Comparison of ENCODE assay signal across 8 cellular contexts in genomic region chr2:219177594-219178376, GRCh38. TPM values are rescaled to one million over a fixed set of nuclear protein-coding genes. Genes with fewer than 3 reads are reported as not detected.
DNase-seq lines count a peak whose midpoint lies in the region; ATAC-seq, FAIRE-seq and TF ChIP-seq lines count a peak whose summit lies in the region.

TSS of gene RETREG2 (plus strand) at chr2:219178275. CDS start at chr2:219178353, 78 bp downstream.

- H3K36me3 Mint-ChIP-seq in central memory CD8-positive, alpha-beta T cell (ENCODE audit: insufficient read depth): peaks cover 49% of the 10 kb centered on the region

- H3K9me3 Mint-ChIP-seq in central memory CD8-positive, alpha-beta T cell: no peaks in the 10 kb centered on the region

- peak within 1 kb of the TSS; percentile 97 to 100 for H3K27ac ChIP-seq in kidney (ENCODE audit: low read depth in 2 of 2, low read length in 2 of 2)

- peak within 1 kb of the TSS; percentile 99 for H3K27ac Mint-ChIP-seq in central memory CD8-positive, alpha-beta T cell (ENCODE audit: low read depth)

- in situ Hi-C loops in ACHN (cut with HindIII; ENCODE audit: low pct_ligation_motif_present, low pct_unique_long_range_greater_than_20kb, low sequenced_read_pairs): no loop called here

- intact Hi-C loops in kidney (cut with DNase I): no loop called here

- TF ChIP-seq CTCF in kidney (IDR thresholded peaks at IDR 0.05; ENCODE audit: borderline replicate concordance, extremely low read depth, insufficient read depth): peak; percentile 36

- peak within 1 kb of the TSS; percentile 79 to 95 for H3K4me3 ChIP-seq in kidney (ENCODE audit: low read length in 2 of 2)

- peak within 1 kb of the TSS; percentile 81 to 98 for H3K9ac ChIP-seq in kidney (ENCODE audit: low read length in 2 of 2)

- peaks cover 27 to 35% of the 10 kb centered on the region in 2 donors for H3K4me1 ChIP-seq in kidney (ENCODE audit: control insufficient read depth in 1 of 2, insufficient read depth in 1 of 2, low read depth in 1 of 2, low read length in 2 of 2)

- H3K4me3 Mint-ChIP-seq in central memory CD8-positive, alpha-beta T cell: peak within 1 kb of the TSS; percentile 79

- peaks cover 39 to 52% of the 10 kb centered on the region in 2 donors for H3K36me3 ChIP-seq in kidney (ENCODE audit: control insufficient read depth in 1 of 2, insufficient read depth in 2 of 2, low read length in 2 of 2)

- no peaks in the 10 kb centered on the region for H3K27me3 Mint-ChIP-seq in central memory CD8-positive, alpha-beta T cell

- ATAC-seq in GM18868 (IDR thresholded peaks at IDR 0.05; ENCODE audit: unreplicated experiment) (peak; percentile 45), HG03135 (IDR thresholded peaks at IDR 0.05; ENCODE audit: unreplicated experiment) (peak; percentile 47)
- ATAC-seq in activated CD4-positive, CD25-positive, alpha-beta regulatory T cell treated with anti-CD3 and anti-CD28 coated beads, Interleukin-2, amount 50 U/mL, for 24 hours: peak; percentile 53 to 64
- peak; percentile 55 for ATAC-seq in central memory CD8-positive, alpha-beta T cell (replicated peaks; ENCODE audit: extremely low read depth, poor library complexity, severe bottlenecking)

- FAIRE-seq in kidney (lab: Jason Lieb, UNC): no peak

- DNase-seq in ACHN (peak; percentile 88), NCI-H446 treated with DMSO at 0.1 percent for 48 hours (lab: John Stamatoyannopoulos, UW) (peak; percentile 67), kidney (peak; percentile 96)
- DNase-seq in central memory CD8-positive, alpha-beta T cell (ENCODE audit: low spot score in 2 of 2): peak; percentile 71
- peak; percentile 83 for DNase-seq in stimulated activated CD4-positive, alpha-beta T cell treated with anti-CD3 and anti-CD28 coated beads, Interleukin-15, amount 100 ng/mL, for 24 hours

- H3K9me3 ChIP-seq in kidney (ENCODE audit: control insufficient read depth in 1 of 2, low read length in 2 of 2): no peaks in the 10 kb centered on the region

- peaks cover 61% of the 10 kb centered on the region for H3K4me1 Mint-ChIP-seq in central memory CD8-positive, alpha-beta T cell

RNA-seq across cellular contexts. Expression of gene RETREG2, which starts in this region (rescaled TPM):
- 106 TPM for total RNA-seq in kidney
- polyA plus RNA-seq in kidney (ENCODE audit: insufficient read depth, low read depth, low replicate concordance): 112 TPM

Comparison
In these comparisons a context has a peak if more than half of its experiments do, and no peak if none do; other contexts are left out.
1. Peak in every context shown above with its lines: DNase-seq, ATAC-seq, H3K4me3 ChIP-seq and H3K27ac ChIP-seq.